Comparison of ENCODE assay signal across 12 cellular contexts in the genomic region with DNA sequence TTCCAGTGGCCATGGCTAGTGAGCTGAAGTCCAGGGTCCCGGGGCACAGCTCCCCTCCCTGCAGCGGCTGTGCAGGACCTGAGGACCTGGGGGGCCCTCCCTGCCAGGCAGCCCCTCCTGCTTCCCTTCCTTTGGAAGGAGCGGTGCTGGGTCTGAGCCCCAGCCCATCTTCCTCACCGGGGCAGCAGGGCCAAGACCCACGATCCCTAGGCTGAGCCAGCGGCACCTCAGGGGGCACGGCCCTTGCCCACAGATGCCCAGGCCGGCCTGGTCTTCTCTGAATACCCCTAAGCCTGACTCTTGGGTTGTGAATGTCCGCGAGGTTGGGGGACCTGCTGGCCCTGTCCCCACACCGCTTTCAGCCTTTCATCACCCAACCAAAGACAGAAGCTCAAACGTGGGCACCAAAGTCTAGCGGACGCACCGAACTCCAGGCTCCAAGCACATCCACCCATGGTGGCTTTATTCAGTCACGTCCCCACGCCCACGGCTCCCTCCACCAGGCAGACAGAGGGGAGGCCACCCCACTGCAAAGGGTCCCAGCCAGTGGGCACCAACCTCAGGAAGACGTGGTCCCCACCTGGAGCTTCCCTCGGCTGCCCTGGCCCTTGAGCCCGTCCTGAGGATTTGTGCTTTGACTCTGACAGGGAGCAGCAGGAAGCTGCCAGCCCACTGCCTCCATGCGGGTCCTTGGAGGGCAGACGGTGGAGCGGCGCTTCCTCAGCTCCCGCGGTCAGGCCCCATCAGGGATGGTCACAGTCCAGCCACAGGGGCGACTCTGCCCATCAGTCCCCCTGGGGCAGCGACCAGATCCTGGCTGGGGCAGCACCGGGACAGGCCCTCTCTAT. TPM values are rescaled to one million over a fixed set of nuclear protein-coding genes. Genes with fewer than 3 reads are reported as not detected.
"Had no signal": no experiment of that assay in that cellular context is flagged by ENCODE, and none has a peak within 500 bp of the region (broad histone marks: within the 10 kb centered on the region; RNA-seq: fewer than 3 reads in every experiment).

No MANE protein-coding gene starts in this region.

- H3K4me3 ChIP-seq: esophagus squamous epithelium, tibial nerve, vagina had no signal

- ATAC-seq: left colon had no signal

- H3K27me3 ChIP-seq: esophagus squamous epithelium, tibial nerve, vagina had no signal

- DNase-seq: activated CD4-positive, alpha-beta T cell treated with anti-CD3 and anti-CD28 coated beads, Interleukin-2, amount 50 U/mL, for 4 hours; activated CD4-positive, CD25-positive, alpha-beta regulatory T cell treated with anti-CD3 and anti-CD28 coated beads, Interleukin-2, amount 50 U/mL, for 72 hours; activated CD8-positive, alpha-beta memory T cell treated with anti-CD3 and anti-CD28 coated beads, Interleukin-2, amount 10 ng/mL, durations not matched to agents 7 days and 5 days; activated effector memory CD4-positive, alpha-beta T cell treated with Interleukin-2 at 50 U/mL for 16 hours; activated naive CD8-positive, alpha-beta T cell treated with anti-CD3 and anti-CD28 coated beads for 36 hours; activated T-cell treated with anti-CD3 and anti-CD28 coated beads, Interleukin-2, amount 50 U/mL, for 24 hours; esophagus squamous epithelium; foreskin fibroblast; left colon; stimulated activated CD4-positive, alpha-beta T cell treated with anti-CD3 and anti-CD28 coated beads, Interleukin-4, amount 100 ng/mL, for 1 hour had no signal

- H3K9me3 ChIP-seq: esophagus squamous epithelium, tibial nerve, vagina had no signal

- H3K27ac ChIP-seq: esophagus squamous epithelium, tibial nerve, vagina had no signal

- H3K4me1 ChIP-seq: esophagus squamous epithelium, tibial nerve, vagina had no signal

RNA-seq across cellular contexts. Expression of gene PLK5, which starts 52.6 kb away (rescaled TPM):
- total RNA-seq: activated CD8-positive, alpha-beta memory T cell treated with anti-CD3 and anti-CD28 coated beads, Interleukin-2, amount 10 ng/mL, durations not matched to agents 7 days and 5 days; activated naive CD8-positive, alpha-beta T cell treated with anti-CD3 and anti-CD28 coated beads for 36 hours; left colon had no signal
